1 cellular context compared by ENCODE assay signal in genomic region chr2:179049203-179049545, GRCh38.
TF ChIP-seq lines count a peak whose summit lies in the region.

No MANE protein-coding gene starts in this region.

TF ChIP-seq in H1, 55 proteins besides CTCF, POLR2A, EP300 and RAD21:
- TF ChIP-seq KDM1A (IDR thresholded peaks at IDR 0.05; ENCODE audit: borderline replicate concordance, low read length) (no peak), NRF1 (IDR thresholded peaks at IDR 0.05; ENCODE audit: low read depth, low read length) (no peak), SIN3A (conservative IDR thresholded peaks at IDR 0.05 in 1 of 2, IDR thresholded peaks at IDR 0.05 in 1 of 2; ENCODE audit: low read depth in 1 of 2, low read length in 2 of 2) (no peak), E2F6 (IDR thresholded peaks at IDR 0.05) (no peak)
